In genomic region chr7:73521636-73522080, GRCh38 we compare ENCODE assay signal across 8 cellular contexts. TPM values are rescaled to one million over a fixed set of nuclear protein-coding genes. Genes with fewer than 3 reads are reported as not detected.
DNase-seq lines count a peak whose midpoint lies in the region; ATAC-seq lines count a peak whose summit lies in the region.

No MANE protein-coding gene starts in this region.

- peaks cover 59% of the 10 kb centered on the region for H3K4me1 ChIP-seq in CD4-positive, CD25-positive, alpha-beta regulatory T cell (ENCODE audit: control insufficient read depth, insufficient read depth, low read length, poor library complexity, severe bottlenecking)

- peak overlapping the region; percentile 94 for H3K27ac ChIP-seq in CD4-positive, CD25-positive, alpha-beta regulatory T cell (ENCODE audit: insufficient read depth, low read length, poor library complexity, severe bottlenecking)
- peak overlapping the region; percentile 95 for H3K27ac ChIP-seq in caudate nucleus (ENCODE audit: low read depth, low read length)

- H3K27me3 Mint-ChIP-seq in CD4-positive, CD25-positive, alpha-beta regulatory T cell: peaks cover 4% of the 10 kb centered on the region
- H3K27me3 Mint-ChIP-seq in stimulated activated naive B cell treated with anti-CD40 and anti-IgM and Interleukin-4, amounts not matched to agents 10 μg/mL and 1 μg/mL and 100 μg/mL, for 72 hours: no peaks in the 10 kb centered on the region

- H3K36me3 ChIP-seq in CD4-positive, CD25-positive, alpha-beta regulatory T cell (ENCODE audit: control insufficient read depth, insufficient read depth, low read length): peaks cover 8% of the 10 kb centered on the region

- peaks cover 10% of the 10 kb centered on the region for H3K36me3 Mint-ChIP-seq in CD4-positive, CD25-positive, alpha-beta regulatory T cell
- H3K36me3 Mint-ChIP-seq in stimulated activated naive B cell treated with anti-CD40 and anti-IgM and Interleukin-4, amounts not matched to agents 10 μg/mL and 1 μg/mL and 100 μg/mL, for 72 hours: peaks cover 18 to 32% of the 10 kb centered on the region in 2 donors

- no peaks in the 10 kb centered on the region for H3K9me3 Mint-ChIP-seq in CD4-positive, CD25-positive, alpha-beta regulatory T cell
- no peaks in the 10 kb centered on the region for H3K9me3 Mint-ChIP-seq in stimulated activated naive B cell treated with anti-CD40 and anti-IgM and Interleukin-4, amounts not matched to agents 10 μg/mL and 1 μg/mL and 100 μg/mL, for 72 hours

- no peaks in the 10 kb centered on the region for H3K27me3 ChIP-seq in CD4-positive, CD25-positive, alpha-beta regulatory T cell (ENCODE audit: control insufficient read depth, insufficient read depth, low read length)

- DNase-seq in CD4-positive, CD25-positive, alpha-beta regulatory T cell: no peak
- DNase-seq in NOMO-1 treated with dmso at 0.1 percent for 144 hours (lab: John Stamatoyannopoulos, UW; ENCODE audit: unreplicated experiment) (peak; percentile 81), caudate nucleus (lab: John Stamatoyannopoulos, UW) (peak in 26 of 61 donors; percentile 44 to 90 (median 72)), left lobe of liver (ENCODE audit: low spot score) (no peak), NCI-H187 treated with DMSO at 0.1 percent for 48 hours (lab: John Stamatoyannopoulos, UW) (no peak)
- no peak for DNase-seq in stimulated activated naive B cell treated with anti-CD40 and anti-IgM and Interleukin-4, amounts not matched to agents 10 μg/mL and 1 μg/mL and 100 μg/mL, for 72 hours

- peak overlapping the region in 1 of 3 donors; percentile 100 for H3K27ac Mint-ChIP-seq in CD4-positive, CD25-positive, alpha-beta regulatory T cell
- peak overlapping the region; percentile 79 for H3K27ac Mint-ChIP-seq in stimulated activated naive B cell treated with anti-CD40 and anti-IgM and Interleukin-4, amounts not matched to agents 10 μg/mL and 1 μg/mL and 100 μg/mL, for 72 hours

- no peak overlapping the region for H3K4me3 ChIP-seq in CD4-positive, CD25-positive, alpha-beta regulatory T cell (ENCODE audit: low read depth, low read length)

- H3K4me1 Mint-ChIP-seq in CD4-positive, CD25-positive, alpha-beta regulatory T cell: peaks cover 27 to 74% (median 51%) of the 10 kb centered on the region in 4 donors
- H3K4me1 Mint-ChIP-seq in stimulated activated naive B cell treated with anti-CD40 and anti-IgM and Interleukin-4, amounts not matched to agents 10 μg/mL and 1 μg/mL and 100 μg/mL, for 72 hours: peaks cover 36 to 63% of the 10 kb centered on the region in 2 donors

- no peaks in the 10 kb centered on the region for H3K9me3 ChIP-seq in CD4-positive, CD25-positive, alpha-beta regulatory T cell (ENCODE audit: control insufficient read depth in 2 of 2, low read length in 2 of 2)

- ATAC-seq in CD4-positive, CD25-positive, alpha-beta regulatory T cell (ENCODE audit: low read depth in 2 of 2): peak; percentile 22 to 23
- peak; percentile 22 for ATAC-seq in GM18520 (IDR thresholded peaks at IDR 0.05; ENCODE audit: unreplicated experiment)
- peak; percentile 45 for ATAC-seq in HG02970 (IDR thresholded peaks at IDR 0.05; ENCODE audit: low FRiP score, unreplicated experiment)
- ATAC-seq in left lobe of liver: peak; percentile 85
- peak; percentile 58 to 62 for ATAC-seq in stimulated activated naive B cell treated with anti-CD40 and anti-IgM and Interleukin-4, amounts not matched to agents 10 μg/mL and 1 μg/mL and 100 μg/mL, for 72 hours (replicated peaks)

- H3K4me3 Mint-ChIP-seq in CD4-positive, CD25-positive, alpha-beta regulatory T cell: peak overlapping the region in 3 of 4 donors; percentile 90 to 98 (median 96)
- H3K4me3 Mint-ChIP-seq in stimulated activated naive B cell treated with anti-CD40 and anti-IgM and Interleukin-4, amounts not matched to agents 10 μg/mL and 1 μg/mL and 100 μg/mL, for 72 hours: peak overlapping the region; percentile 84 to 98

RNA-seq across cellular contexts. Expression of gene BAZ1B, which starts 0.4 kb away (rescaled TPM):
- total RNA-seq in CD4-positive, CD25-positive, alpha-beta regulatory T cell: 61.8 TPM
- polyA plus RNA-seq in CD4-positive, CD25-positive, alpha-beta regulatory T cell: 10 to 100 TPM; 13.0 to 14.4 (median 13.8) TPM
- 21.5 TPM for total RNA-seq in left lobe of liver

RNA-seq across cellular contexts. Expression of gene BCL7B, which starts 35.8 kb away (rescaled TPM):
- 126 TPM for total RNA-seq in CD4-positive, CD25-positive, alpha-beta regulatory T cell
- polyA plus RNA-seq in CD4-positive, CD25-positive, alpha-beta regulatory T cell: 100 to 1,000 TPM in 1 of 4 donors, 10 to 100 TPM in 3; 78.9 to 105 (median 89.7) TPM
- 21.9 TPM for total RNA-seq in left lobe of liver

RNA-seq across cellular contexts. Expression of gene TBL2, which starts 56.7 kb away (rescaled TPM):
- 12.2 TPM for total RNA-seq in CD4-positive, CD25-positive, alpha-beta regulatory T cell
- 10 to 100 TPM; 24.1 to 32.5 (median 28.1) TPM for polyA plus RNA-seq in CD4-positive, CD25-positive, alpha-beta regulatory T cell
- 16.1 TPM for total RNA-seq in left lobe of liver

Comparison
In these comparisons a context has a peak if more than half of its experiments do, and no peak if none do; other contexts are left out.
1. ATAC-seq: peak in every context shown above with its lines; median percentile 85 in left lobe of liver; 60 in stimulated activated naive B cell treated with anti-CD40 and anti-IgM and Interleukin-4, amounts not matched to agents 10 μg/mL and 1 μg/mL and 100 μg/mL, for 72 hours; 45 in HG02970; 22 in CD4-positive, CD25-positive, alpha-beta regulatory T cell; 22 in GM18520.